ENCODE assay signal across 23 cellular contexts in genomic region chr4:113020966-113021365, GRCh38. TPM values are rescaled to one million over a fixed set of nuclear protein-coding genes. Genes with fewer than 3 reads are reported as not detected.
DNase-seq lines count a peak whose midpoint lies in the region; ATAC-seq and TF ChIP-seq lines count a peak whose summit lies in the region.
"Had no signal": no experiment of that assay in that cellular context is flagged by ENCODE, and none has a peak within 500 bp of the region (broad histone marks: within the 10 kb centered on the region; RNA-seq: fewer than 3 reads in every experiment).

No MANE protein-coding gene starts in this region.

- no peaks in the 10 kb centered on the region for H3K4me1 Mint-ChIP-seq in stimulated activated effector memory CD8-positive, alpha-beta T cell treated with anti-CD3 and anti-CD28 coated beads, Interleukin-12 subunit alpha, Interleukin-12 subunit beta, amount 100 ng/mL, for 72 hours
- H3K4me1 Mint-ChIP-seq: naive thymus-derived CD8-positive, alpha-beta T cell had no signal

- no peak for TF ChIP-seq POLR2A in suprapubic skin (IDR thresholded peaks at IDR 0.05)

- peak; percentile 22 for DNase-seq in DMS 273 (lab: John Stamatoyannopoulos, UW; ENCODE audit: unreplicated experiment)
- DNase-seq in DMS 273 treated with DMSO at 0.1 percent for 48 hours (lab: John Stamatoyannopoulos, UW): no peak
- peak; percentile 52 for DNase-seq in dedifferentiated amniotic fluid mesenchymal stem cell (ENCODE audit: extremely low spot score)
- DNase-seq in iris pigment epithelial cell (ENCODE audit: low read depth): peak; percentile 6
- no peak for DNase-seq in suprapubic skin (ENCODE audit: low spot score in 2 of 2)
- no peak for DNase-seq in stimulated activated effector memory CD8-positive, alpha-beta T cell treated with anti-CD3 and anti-CD28 coated beads, Interleukin-12 subunit alpha, Interleukin-12 subunit beta, amount 100 ng/mL, for 72 hours (ENCODE audit: low spot score in 2 of 2)
- no peak for DNase-seq in activated naive CD4-positive, alpha-beta T cell (lab: John Stamatoyannopoulos, UW)
- DNase-seq: activated CD4-positive, alpha-beta T cell treated with anti-CD3 and anti-CD28 coated beads for 48 hours; activated naive CD4-positive, alpha-beta T cell treated with Interleukin-2 at 50 U/mL for 16 hours; heart right ventricle; islet precursor cell; Kasumi-1; naive thymus-derived CD8-positive, alpha-beta T cell; NCI-H1092 treated with DMSO at 0.1 percent for 48 hours; NCI-H82; PC-3 had no signal

- H3K9me3 Mint-ChIP-seq in stimulated activated effector memory CD8-positive, alpha-beta T cell treated with anti-CD3 and anti-CD28 coated beads, Interleukin-12 subunit alpha, Interleukin-12 subunit beta, amount 100 ng/mL, for 72 hours: no peaks in the 10 kb centered on the region
- H3K9me3 Mint-ChIP-seq: dendritic cell treated with granulocyte-macrophage colony-stimulating factor and Interleukin-4, amounts not matched to agents 40 ng/mL and 50 ng/mL, for 4 days; naive thymus-derived CD8-positive, alpha-beta T cell had no signal

- H3K4me3 Mint-ChIP-seq in stimulated activated effector memory CD8-positive, alpha-beta T cell treated with anti-CD3 and anti-CD28 coated beads, Interleukin-12 subunit alpha, Interleukin-12 subunit beta, amount 100 ng/mL, for 72 hours: no peak overlapping the region
- H3K4me3 Mint-ChIP-seq: dendritic cell treated with granulocyte-macrophage colony-stimulating factor and Interleukin-4, amounts not matched to agents 40 ng/mL and 50 ng/mL, for 4 days; naive thymus-derived CD8-positive, alpha-beta T cell had no signal

- H3K9me3 ChIP-seq in suprapubic skin: no peaks in the 10 kb centered on the region
- H3K9me3 ChIP-seq: BLaER1 treated with 17β-estradiol and CSF1 and Interleukin-3, amounts not matched to agents 10 nM and 100 nM; heart right ventricle had no signal

- peak overlapping the region; percentile 18 for H3K27ac ChIP-seq in suprapubic skin
- H3K27ac ChIP-seq: 22Rv1; BLaER1 treated with 17β-estradiol and CSF1 and Interleukin-3, amounts not matched to agents 10 nM and 100 nM; epithelial cell of prostate; heart right ventricle had no signal

- no peak for TF ChIP-seq EP300 in suprapubic skin (IDR thresholded peaks at IDR 0.05)

- H3K36me3 ChIP-seq in suprapubic skin: no peaks in the 10 kb centered on the region
- H3K36me3 ChIP-seq: BLaER1 treated with 17β-estradiol and CSF1 and Interleukin-3, amounts not matched to agents 10 nM and 100 nM; heart right ventricle had no signal

- H3K4me1 ChIP-seq in suprapubic skin: peaks cover 11% of the 10 kb centered on the region
- H3K4me1 ChIP-seq: BLaER1 treated with 17β-estradiol and CSF1 and Interleukin-3, amounts not matched to agents 10 nM and 100 nM had no signal

- H3K27ac Mint-ChIP-seq in stimulated activated effector memory CD8-positive, alpha-beta T cell treated with anti-CD3 and anti-CD28 coated beads, Interleukin-12 subunit alpha, Interleukin-12 subunit beta, amount 100 ng/mL, for 72 hours: no peak overlapping the region
- H3K27ac Mint-ChIP-seq: dendritic cell treated with granulocyte-macrophage colony-stimulating factor and Interleukin-4, amounts not matched to agents 40 ng/mL and 50 ng/mL, for 4 days; naive thymus-derived CD8-positive, alpha-beta T cell; progenitor cell of endocrine pancreas had no signal

- no peak for TF ChIP-seq CTCF in suprapubic skin (IDR thresholded peaks at IDR 0.05)

- H3K36me3 Mint-ChIP-seq in stimulated activated effector memory CD8-positive, alpha-beta T cell treated with anti-CD3 and anti-CD28 coated beads, Interleukin-12 subunit alpha, Interleukin-12 subunit beta, amount 100 ng/mL, for 72 hours: no peaks in the 10 kb centered on the region
- H3K36me3 Mint-ChIP-seq: naive thymus-derived CD8-positive, alpha-beta T cell had no signal

- ATAC-seq in stimulated activated effector memory CD8-positive, alpha-beta T cell treated with anti-CD3 and anti-CD28 coated beads, Interleukin-12 subunit alpha, Interleukin-12 subunit beta, amount 100 ng/mL, for 72 hours: no peak
- no peak for ATAC-seq in GM21723 (IDR thresholded peaks at IDR 0.05; ENCODE audit: unreplicated experiment)
- ATAC-seq: naive thymus-derived CD8-positive, alpha-beta T cell; PC-3 had no signal

- no peaks in the 10 kb centered on the region for H3K27me3 ChIP-seq in suprapubic skin
- H3K27me3 ChIP-seq: BLaER1 treated with 17β-estradiol and CSF1 and Interleukin-3, amounts not matched to agents 10 nM and 100 nM; heart right ventricle had no signal

- WGBS in suprapubic skin: 33% methylated on average over 1 of the region's 1 CpG

- H3K4me3 ChIP-seq in suprapubic skin: no peak overlapping the region
- H3K4me3 ChIP-seq: BLaER1 treated with 17β-estradiol and CSF1 and Interleukin-3, amounts not matched to agents 10 nM and 100 nM; heart right ventricle; smooth muscle cell had no signal

RNA-seq across cellular contexts. Expression of gene ANK2, which starts 28.5 kb away (rescaled TPM):
- 10 to 100 TPM in 2 of 4 donors, 1 to 10 TPM in 2; 7.7 to 15.2 (median 11.2) TPM for total RNA-seq in suprapubic skin
- total RNA-seq: naive thymus-derived CD8-positive, alpha-beta T cell had no signal

Comparison
In these comparisons a context has a peak if more than half of its experiments do, and no peak if none do; other contexts are left out.
1. DNase-seq: peak in DMS 273 (single experiment), dedifferentiated amniotic fluid mesenchymal stem cell (single experiment) and iris pigment epithelial cell (single experiment); none in DMS 273 treated with DMSO at 0.1 percent for 48 hours (single experiment), suprapubic skin (0 of 2), stimulated activated effector memory CD8-positive, alpha-beta T cell treated with anti-CD3 and anti-CD28 coated beads, Interleukin-12 subunit alpha, Interleukin-12 subunit beta, amount 100 ng/mL, for 72 hours (0 of 2) and activated naive CD4-positive, alpha-beta T cell (0 of 4).